In genomic region chr7:36047254-36047653, GRCh38 we compare ENCODE assay signal across 9 cellular contexts.
DNase-seq lines count a peak whose midpoint lies in the region; FAIRE-seq and TF ChIP-seq lines count a peak whose summit lies in the region.
"Had no signal": no experiment of that assay in that cellular context is flagged by ENCODE, and none has a peak within 500 bp of the region (broad histone marks: within the 10 kb centered on the region; RNA-seq: fewer than 3 reads in every experiment).

No MANE protein-coding gene starts in this region.

- H3K4me2 ChIP-seq in keratinocyte (ENCODE audit: control insufficient read depth, extremely low read depth, insufficient read depth, low read depth, low read length), result no peak overlapping the region

- no peak overlapping the region for H2AFZ ChIP-seq in keratinocyte (ENCODE audit: control insufficient read depth, low read length)

- H3K9ac ChIP-seq in keratinocyte (ENCODE audit: control insufficient read depth, extremely low read depth, insufficient read depth, low read length), result no peak overlapping the region

- H3K36me3 ChIP-seq in BJ (ENCODE audit: control insufficient read depth, insufficient read depth, low read length) (no peaks in the 10 kb centered on the region), keratinocyte (ENCODE audit: control insufficient read depth in 2 of 2, extremely low read depth in 1 of 2, insufficient read depth in 2 of 2, low read length in 2 of 2) (no peaks in the 10 kb centered on the region), MG63 (no peaks in the 10 kb centered on the region)

- peaks cover 15% of the 10 kb centered on the region for H3K4me1 ChIP-seq in keratinocyte (ENCODE audit: control insufficient read depth, extremely low read depth, insufficient read depth, low read length)

- POLR2A ChIA-PET in BJ (lab: Charles Lee), result no interaction called here

- no peak overlapping the region for H3K27ac ChIP-seq in keratinocyte (ENCODE audit: control insufficient read depth, insufficient read depth, low read length)

- no peaks in the 10 kb centered on the region for H4K20me1 ChIP-seq in keratinocyte (ENCODE audit: control insufficient read depth, extremely low read depth, insufficient read depth, low read length)

- no peak overlapping the region for H3K4me3 ChIP-seq in BJ (ENCODE audit: low read depth, low read length)
- H3K4me3 ChIP-seq in keratinocyte (ENCODE audit: control insufficient read depth in 2 of 3, extremely low read depth in 1 of 3, insufficient read depth in 2 of 3, low read depth in 1 of 3, low read length in 3 of 3), result no peak overlapping the region
- no peak overlapping the region for H3K4me3 ChIP-seq in MG63

- H3K79me2 ChIP-seq in keratinocyte (ENCODE audit: control insufficient read depth, insufficient read depth, low read length), result no peaks in the 10 kb centered on the region

- FAIRE-seq in keratinocyte (lab: Jason Lieb, UNC), result no peak

- DNase-seq in BJ (ENCODE audit: low read depth) (no peak), HuH-7 (ENCODE audit: low spot score) (peak; percentile 26), SK-N-DZ (ENCODE audit: low spot score) (peak; percentile 24), keratinocyte (ENCODE audit: low read depth, low spot score) (no peak), MG63 (no peak), NCI-H1436 (lab: John Stamatoyannopoulos, UW) (no peak), HPDE6-E6E7 (ENCODE audit: extremely low spot score) (no peak), T-helper 9 cell (no peak)
- DNase-seq: GDM1 had no signal

- H3K9me1 ChIP-seq in keratinocyte (ENCODE audit: control insufficient read depth, extremely low read depth, insufficient read depth, low read length), result no peaks in the 10 kb centered on the region

- dilution Hi-C loops in keratinocyte (cut with MboI; ENCODE audit: extremely low pct_ligation_motif_present, low sequenced_read_pairs), result no loop called here

- TF ChIP-seq CTCF in BJ (IDR thresholded peaks at IDR 0.05; ENCODE audit: insufficient read depth, low read depth, low read length) (peak; percentile 23; the same call in 1 of the 2 replicates), keratinocyte (optimal IDR thresholded peaks at IDR 0.05 in 1 of 3, IDR thresholded peaks at IDR 0.05 in 1 of 3, conservative IDR thresholded peaks at IDR 0.05 in 1 of 3; ENCODE audit: extremely low read depth in 1 of 3, insufficient read depth in 2 of 3, low read length in 3 of 3) (peak; percentile 9 to 33 (median 20))

- H3K27me3 ChIP-seq in BJ (ENCODE audit: control insufficient read depth, insufficient read depth, low read length) (no peaks in the 10 kb centered on the region; the same call in 1 of the 2 replicates), keratinocyte (ENCODE audit: control insufficient read depth, extremely low read depth, insufficient read depth, low read length) (no peaks in the 10 kb centered on the region), MG63 (no peaks in the 10 kb centered on the region)

- H3K9me3 ChIP-seq in keratinocyte (ENCODE audit: control insufficient read depth, low read depth, low read length) (no peaks in the 10 kb centered on the region), MG63 (no peaks in the 10 kb centered on the region)

- CTCF ChIA-PET in BJ (lab: Yijun Ruan, JAX), result interaction anchor here (0.6 to 3.1 kb wide), 4 partner anchors 8 to 1448 kb away, joined by 3 to 16 read pairs (median 10); no protein-coding TSS in a partner anchor

Comparison
In these comparisons a context has a peak if more than half of its experiments do, and no peak if none do; other contexts are left out.
1. DNase-seq: peak in HuH-7 (single experiment) and SK-N-DZ (single experiment); none in BJ (single experiment), keratinocyte (single experiment), MG63 (single experiment), NCI-H1436 (single experiment), HPDE6-E6E7 (single experiment) and T-helper 9 cell (single experiment).